Comparison of ENCODE assay signal across 8 cellular contexts in genomic region chr20:41316602-41317535, GRCh38. TPM values are rescaled to one million over a fixed set of nuclear protein-coding genes. Genes with fewer than 3 reads are reported as not detected.
DNase-seq lines count a peak whose midpoint lies in the region; ATAC-seq and TF ChIP-seq lines count a peak whose summit lies in the region.

No MANE protein-coding gene starts in this region.

- WGBS in liver = 2% methylated on average over 63 of the region's 63 CpGs

- peaks cover 10 to 37% (median 25%) of the 10 kb centered on the region in 4 donors for H3K4me1 ChIP-seq in liver (ENCODE audit: control insufficient read depth in 4 of 4, insufficient read depth in 4 of 4, low read length in 3 of 4)

- peaks cover 0 to 2% (median 0%) of the 10 kb centered on the region in 4 donors for H3K36me3 ChIP-seq in liver (ENCODE audit: control insufficient read depth in 4 of 4, insufficient read depth in 3 of 4, low read depth in 1 of 4, low read length in 3 of 4)

- peaks cover 8% of the 10 kb centered on the region for H3K27me3 Mint-ChIP-seq in activated CD4-positive, alpha-beta T cell treated with anti-CD3 and anti-CD28 coated beads, Interleukin-2, amount 10 ng/mL, durations not matched to agents 7 days and 5 days

- H3K27ac ChIP-seq in liver (ENCODE audit: low read depth in 1 of 2, low read length in 2 of 2) = peak overlapping the region; percentile 95 to 98

- peaks cover 28% of the 10 kb centered on the region for H3K4me1 Mint-ChIP-seq in activated CD4-positive, alpha-beta T cell treated with anti-CD3 and anti-CD28 coated beads, Interleukin-2, amount 10 ng/mL, durations not matched to agents 7 days and 5 days

- peak overlapping the region; percentile 80 for H3K4me3 Mint-ChIP-seq in activated CD4-positive, alpha-beta T cell treated with anti-CD3 and anti-CD28 coated beads, Interleukin-2, amount 10 ng/mL, durations not matched to agents 7 days and 5 days

- no peaks in the 10 kb centered on the region for H3K36me3 Mint-ChIP-seq in activated CD4-positive, alpha-beta T cell treated with anti-CD3 and anti-CD28 coated beads, Interleukin-2, amount 10 ng/mL, durations not matched to agents 7 days and 5 days (ENCODE audit: low read depth)

- no peak for TF ChIP-seq CTCF in liver (IDR thresholded peaks at IDR 0.05; ENCODE audit: low read depth, low read length, missing input control)

- DNase-seq in NCI-H2029 (lab: John Stamatoyannopoulos, UW) = peak; percentile 30
- no peak for DNase-seq in NCI-H2029 treated with DMSO at 0.1 percent for 48 hours (lab: John Stamatoyannopoulos, UW)
- peak; percentile 35 for DNase-seq in NCI-H2196 (lab: John Stamatoyannopoulos, UW; ENCODE audit: unreplicated experiment)
- DNase-seq in activated CD4-positive, alpha-beta T cell treated with anti-CD3 and anti-CD28 coated beads, Interleukin-2, amount 10 ng/mL, durations not matched to agents 7 days and 5 days = peak; percentile 76
- DNase-seq in dedifferentiated amniotic fluid mesenchymal stem cell (ENCODE audit: extremely low spot score) = peak; percentile 77
- DNase-seq in stimulated activated CD4-positive, alpha-beta T cell treated with anti-CD3 and anti-CD28 coated beads, Interleukin-4, amount 100 ng/mL, for 4 hours = peak; percentile 73 to 79

- no peaks in the 10 kb centered on the region for H3K27me3 ChIP-seq in liver (ENCODE audit: control insufficient read depth in 4 of 4, insufficient read depth in 4 of 4, low read length in 3 of 4)

- POLR2A ChIA-PET in activated CD4-positive, alpha-beta T cell treated with anti-CD3 and anti-CD28 coated beads, Interleukin-2, amount 10 ng/mL, durations not matched to agents 7 days and 5 days (lab: Charles Lee) = no interaction called here

- peak overlapping the region; percentile 83 for H3K27ac Mint-ChIP-seq in activated CD4-positive, alpha-beta T cell treated with anti-CD3 and anti-CD28 coated beads, Interleukin-2, amount 10 ng/mL, durations not matched to agents 7 days and 5 days

- H3K4me3 ChIP-seq in liver (ENCODE audit: low read depth in 1 of 3, low read length in 3 of 3) = peak overlapping the region; percentile 82 to 96 (median 96)

- CTCF ChIA-PET in activated CD4-positive, alpha-beta T cell treated with anti-CD3 and anti-CD28 coated beads, Interleukin-2, amount 10 ng/mL, durations not matched to agents 7 days and 5 days (lab: Charles Lee) = interaction anchor here (1.0 kb wide), 1 partner anchor 12 kb away, joined by 3 read pairs; no protein-coding TSS in a partner anchor

- peak; percentile 70 for ATAC-seq in HG02938 (IDR thresholded peaks at IDR 0.05; ENCODE audit: unreplicated experiment)

- no peaks in the 10 kb centered on the region for H3K9me3 Mint-ChIP-seq in activated CD4-positive, alpha-beta T cell treated with anti-CD3 and anti-CD28 coated beads, Interleukin-2, amount 10 ng/mL, durations not matched to agents 7 days and 5 days

- H3K9me3 ChIP-seq in liver (ENCODE audit: control insufficient read depth in 4 of 4, low read length in 3 of 4) = no peaks in the 10 kb centered on the region

- H3K9ac ChIP-seq in liver (ENCODE audit: low read depth in 1 of 2, low read length in 2 of 2) = peak overlapping the region; percentile 94

- TF ChIP-seq RAD21 in liver (IDR thresholded peaks at IDR 0.05) = peak in 1 of 2 donors; percentile 9

TF ChIP-seq in liver, 16 proteins besides CTCF, POLR2A, EP300 and RAD21:
- TF ChIP-seq NR2F2 (IDR thresholded peaks at IDR 0.05) = peak; percentile 45
- no peak for TF ChIP-seq SP1 (IDR thresholded peaks at IDR 0.05)
- peak; percentile 17 for TF ChIP-seq YY1 (IDR thresholded peaks at IDR 0.05)
- peak in 1 of 2 donors; percentile 46 for TF ChIP-seq EGR1 (IDR thresholded peaks at IDR 0.05; ENCODE audit: low read depth in 2 of 2)

RNA-seq across cellular contexts. Expression of gene ZHX3, which starts 0.7 kb away (rescaled TPM):
- total RNA-seq in activated CD4-positive, alpha-beta T cell treated with anti-CD3 and anti-CD28 coated beads, Interleukin-2, amount 10 ng/mL, durations not matched to agents 7 days and 5 days = 10 to 100 TPM in 1 of 2 experiments, 1 to 10 TPM in 1; 8.6 to 10.2 TPM
- 10 to 100 TPM in 1 of 2 donors, 1 to 10 TPM in 1; 3.2 to 30.0 TPM for total RNA-seq in liver
- polyA plus RNA-seq in liver = 1 to 10 TPM; 7.6 to 8.4 TPM

RNA-seq across cellular contexts. Expression of gene LPIN3, which starts 23.8 kb away (rescaled TPM):
- 1 to 10 TPM; 4.3 to 4.6 TPM for total RNA-seq in activated CD4-positive, alpha-beta T cell treated with anti-CD3 and anti-CD28 coated beads, Interleukin-2, amount 10 ng/mL, durations not matched to agents 7 days and 5 days
- 10 to 100 TPM in 1 of 2 donors, 1 to 10 TPM in 1; 1.5 to 19.8 TPM for total RNA-seq in liver
- 10 to 100 TPM in 1 of 2 donors, 1 to 10 TPM in 1; 7.0 to 32.4 TPM for polyA plus RNA-seq in liver

RNA-seq across cellular contexts. Expression of gene EMILIN3, which starts 49.7 kb away (rescaled TPM):
- not detected for total RNA-seq in activated CD4-positive, alpha-beta T cell treated with anti-CD3 and anti-CD28 coated beads, Interleukin-2, amount 10 ng/mL, durations not matched to agents 7 days and 5 days
- total RNA-seq in liver = under 1 TPM in 1 of 2 donors, not detected in 1; 0.17 TPM
- polyA plus RNA-seq in liver = under 1 TPM; 0.05 to 0.79 TPM
